In the genomic region with DNA sequence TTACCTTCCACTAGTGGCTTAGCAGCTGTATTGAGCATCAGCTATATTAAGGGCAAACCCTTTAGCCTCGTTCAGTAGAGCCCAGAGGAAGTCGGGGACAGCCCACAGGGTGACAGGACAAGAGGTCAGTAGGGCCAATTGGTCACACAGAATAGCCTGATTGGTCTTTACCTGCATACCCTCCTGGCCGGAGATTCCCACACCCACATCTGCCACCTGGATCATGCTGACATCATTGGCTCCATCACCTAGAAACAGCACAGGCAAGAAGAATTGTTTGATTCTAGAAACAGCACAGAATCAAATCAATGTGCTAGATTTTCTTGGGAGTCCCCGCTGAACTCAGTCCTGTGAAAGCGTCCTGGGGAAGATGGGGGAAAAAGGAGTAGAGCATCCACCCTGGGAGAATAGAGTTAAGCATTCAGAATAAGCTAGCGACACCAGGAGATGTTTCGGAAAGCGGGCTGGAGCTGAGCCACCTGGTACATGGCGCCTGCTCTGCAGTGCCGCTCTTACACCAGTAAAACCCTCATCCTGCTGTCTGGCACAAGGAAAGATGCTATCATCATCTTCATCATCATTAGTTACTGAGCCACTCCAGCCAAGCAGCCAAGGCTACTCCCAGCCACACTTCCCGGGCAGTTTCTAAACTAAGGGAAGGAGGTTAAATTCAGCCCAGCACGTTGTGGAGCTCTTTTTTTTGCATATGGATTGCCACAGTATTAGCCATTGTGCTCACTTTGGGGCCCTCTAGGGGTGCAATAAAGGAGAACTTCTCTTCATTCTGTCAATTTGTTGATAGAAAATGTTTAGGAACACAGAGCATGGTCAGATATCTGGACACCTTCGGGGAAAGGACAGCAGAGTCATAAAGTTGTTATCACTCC, we compare ENCODE assay signal across 2 cellular contexts.
TF ChIP-seq lines count a peak whose summit lies in the region.

No MANE protein-coding gene starts in this region.

TF ChIP-seq in K562, 482 proteins besides CTCF, POLR2A, EP300 and RAD21:
- TF ChIP-seq PKNOX1 (IDR thresholded peaks at IDR 0.05) (no peak), ZNF639 (CRISPR knock-in tag; conservative IDR thresholded peaks at IDR 0.05 in 1 of 2, IDR thresholded peaks at IDR 0.05 in 1 of 2) (no peak), STAT5B (CRISPR knock-in tag; IDR thresholded peaks at IDR 0.05) (no peak), SRSF9 (IDR thresholded peaks at IDR 0.05; ENCODE audit: borderline replicate concordance, low read depth, low read length) (no peak), SMARCE1 (IDR thresholded peaks at IDR 0.05) (no peak)
- TF ChIP-seq, protein P1, sequence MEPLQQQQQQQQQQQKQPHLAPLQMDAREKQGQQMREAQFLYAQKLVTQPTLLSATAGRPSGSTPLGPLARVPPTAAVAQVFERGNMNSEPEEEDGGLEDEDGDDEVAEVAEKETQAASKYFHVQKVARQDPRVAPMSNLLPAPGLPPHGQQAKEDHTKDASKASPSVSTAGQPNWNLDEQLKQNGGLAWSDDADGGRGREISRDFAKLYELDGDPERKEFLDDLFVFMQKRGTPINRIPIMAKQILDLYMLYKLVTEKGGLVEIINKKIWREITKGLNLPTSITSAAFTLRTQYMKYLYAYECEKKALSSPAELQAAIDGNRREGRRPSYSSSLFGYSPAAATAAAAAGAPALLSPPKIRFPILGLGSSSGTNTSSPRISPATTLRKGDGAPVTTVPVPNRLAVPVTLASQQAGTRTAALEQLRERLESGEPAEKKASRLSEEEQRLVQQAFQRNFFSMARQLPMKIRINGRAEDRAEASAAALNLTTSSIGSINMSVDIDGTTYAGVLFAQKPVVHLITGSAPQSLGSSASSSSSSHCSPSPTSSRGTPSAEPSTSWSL (CRISPR knock-in tag; IDR thresholded peaks at IDR 0.05; ENCODE audit: borderline replicate concordance), result no peak
- TF ChIP-seq, protein P2, sequence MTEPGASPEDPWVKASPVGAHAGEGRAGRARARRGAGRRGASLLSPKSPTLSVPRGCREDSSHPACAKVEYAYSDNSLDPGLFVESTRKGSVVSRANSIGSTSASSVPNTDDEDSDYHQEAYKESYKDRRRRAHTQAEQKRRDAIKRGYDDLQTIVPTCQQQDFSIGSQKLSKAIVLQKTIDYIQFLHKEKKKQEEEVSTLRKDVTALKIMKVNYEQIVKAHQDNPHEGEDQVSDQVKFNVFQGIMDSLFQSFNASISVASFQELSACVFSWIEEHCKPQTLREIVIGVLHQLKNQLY (CRISPR knock-in tag; conservative IDR thresholded peaks at IDR 0.05), result no peak

TF ChIP-seq in HepG2, 621 proteins besides CTCF, POLR2A, EP300 and RAD21 (continued from another document):
- TF ChIP-seq SNAI1 (CRISPR knock-in tag; IDR thresholded peaks at IDR 0.05; ENCODE audit: borderline replicate concordance) (no peak), ZNF562 (CRISPR knock-in tag; IDR thresholded peaks at IDR 0.05; ENCODE audit: borderline replicate concordance) (no peak), EEA1 (CRISPR knock-in tag; IDR thresholded peaks at IDR 0.05; ENCODE audit: borderline replicate concordance) (no peak), ZNF790 (CRISPR knock-in tag; IDR thresholded peaks at IDR 0.05; ENCODE audit: borderline replicate concordance) (no peak), RELA (CRISPR knock-in tag; IDR thresholded peaks at IDR 0.05) (no peak), PLRG1 (conservative IDR thresholded peaks at IDR 0.05) (no peak), SRSF9 (IDR thresholded peaks at IDR 0.05; ENCODE audit: borderline replicate concordance, insufficient read depth, low read depth, low read length, poor library complexity, severe bottlenecking) (no peak), ZNF343 (CRISPR knock-in tag; IDR thresholded peaks at IDR 0.05) (no peak), CHCHD3 (CRISPR knock-in tag; IDR thresholded peaks at IDR 0.05) (no peak), POLR2G (IDR thresholded peaks at IDR 0.05; ENCODE audit: low read depth, low read length) (no peak)
- TF ChIP-seq, protein P3, sequence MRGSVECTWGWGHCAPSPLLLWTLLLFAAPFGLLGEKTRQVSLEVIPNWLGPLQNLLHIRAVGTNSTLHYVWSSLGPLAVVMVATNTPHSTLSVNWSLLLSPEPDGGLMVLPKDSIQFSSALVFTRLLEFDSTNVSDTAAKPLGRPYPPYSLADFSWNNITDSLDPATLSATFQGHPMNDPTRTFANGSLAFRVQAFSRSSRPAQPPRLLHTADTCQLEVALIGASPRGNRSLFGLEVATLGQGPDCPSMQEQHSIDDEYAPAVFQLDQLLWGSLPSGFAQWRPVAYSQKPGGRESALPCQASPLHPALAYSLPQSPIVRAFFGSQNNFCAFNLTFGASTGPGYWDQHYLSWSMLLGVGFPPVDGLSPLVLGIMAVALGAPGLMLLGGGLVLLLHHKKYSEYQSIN (CRISPR knock-in tag; IDR thresholded peaks at IDR 0.05; ENCODE audit: borderline replicate concordance), result no peak
